Comparison of ENCODE assay signal across 8 cellular contexts in genomic region chr16:69565611-69566436, GRCh38. TPM values are rescaled to one million over a fixed set of nuclear protein-coding genes. Genes with fewer than 3 reads are reported as not detected.
DNase-seq lines count a peak whose midpoint lies in the region; ATAC-seq and TF ChIP-seq lines count a peak whose summit lies in the region.

NFAT5 (plus strand) TSS chr16:69565966; CDS start chr16:69566302, 336 bp downstream.

- peaks cover 51% of the 10 kb centered on the region for H3K79me2 ChIP-seq in fibroblast of lung (ENCODE audit: control insufficient read depth, insufficient read depth, low read length)

- peaks cover 15% of the 10 kb centered on the region for H3K4me1 Mint-ChIP-seq in Calu3 (ENCODE audit: low read depth, unreplicated experiment)
- H3K4me1 Mint-ChIP-seq in activated T-helper 17 cell treated with anti-CD3 and anti-CD28 coated beads, Interleukin-2, amount 50 U/mL, for 72 hours: peaks cover 20% of the 10 kb centered on the region
- H3K4me1 Mint-ChIP-seq in naive thymus-derived CD8-positive, alpha-beta T cell: peaks cover 14 to 52% (median 43%) of the 10 kb centered on the region in 4 donors
- peaks cover 9 to 36% of the 10 kb centered on the region in 2 donors for H3K4me1 Mint-ChIP-seq in stimulated activated naive B cell treated with anti-CD40 and anti-IgM and Interleukin-4, amounts not matched to agents 10 μg/mL and 1 μg/mL and 100 μg/mL, for 72 hours

- H3K36me3 Mint-ChIP-seq in Calu3 (ENCODE audit: insufficient read depth, unreplicated experiment): peaks cover 42% of the 10 kb centered on the region
- peaks cover 56% of the 10 kb centered on the region for H3K36me3 Mint-ChIP-seq in activated T-helper 17 cell treated with anti-CD3 and anti-CD28 coated beads, Interleukin-2, amount 50 U/mL, for 72 hours (ENCODE audit: low read depth)
- H3K36me3 Mint-ChIP-seq in naive thymus-derived CD8-positive, alpha-beta T cell: no peaks in the 10 kb centered on the region
- H3K36me3 Mint-ChIP-seq in stimulated activated naive B cell treated with anti-CD40 and anti-IgM and Interleukin-4, amounts not matched to agents 10 μg/mL and 1 μg/mL and 100 μg/mL, for 72 hours: peaks cover 9 to 10% of the 10 kb centered on the region in 2 donors

- no peaks in the 10 kb centered on the region for H3K9me3 Mint-ChIP-seq in Calu3 (ENCODE audit: low read depth, unreplicated experiment)
- no peaks in the 10 kb centered on the region for H3K9me3 Mint-ChIP-seq in activated T-helper 17 cell treated with anti-CD3 and anti-CD28 coated beads, Interleukin-2, amount 50 U/mL, for 72 hours
- H3K9me3 Mint-ChIP-seq in naive thymus-derived CD8-positive, alpha-beta T cell: peaks cover 0 to 2% (median 0%) of the 10 kb centered on the region in 9 donors
- H3K9me3 Mint-ChIP-seq in stimulated activated naive B cell treated with anti-CD40 and anti-IgM and Interleukin-4, amounts not matched to agents 10 μg/mL and 1 μg/mL and 100 μg/mL, for 72 hours: no peaks in the 10 kb centered on the region

- ATAC-seq in GM21723 (IDR thresholded peaks at IDR 0.05; ENCODE audit: unreplicated experiment): peak; percentile 44
- ATAC-seq in activated T-helper 17 cell treated with anti-CD3 and anti-CD28 coated beads, Interleukin-2, amount 50 U/mL, for 72 hours (replicated peaks): peak; percentile 49
- peak; percentile 63 to 66 for ATAC-seq in naive thymus-derived CD8-positive, alpha-beta T cell
- ATAC-seq in stimulated activated naive B cell treated with anti-CD40 and anti-IgM and Interleukin-4, amounts not matched to agents 10 μg/mL and 1 μg/mL and 100 μg/mL, for 72 hours (replicated peaks): peak; percentile 22 to 38

- TF ChIP-seq CTCF in Calu3 (IDR thresholded peaks at IDR 0.05; ENCODE audit: unreplicated experiment) (no peak), fibroblast of lung (conservative IDR thresholded peaks at IDR 0.05 in 1 of 2, IDR thresholded peaks at IDR 0.05 in 1 of 2; ENCODE audit: low read depth in 1 of 2, low read length in 2 of 2) (no peak)

- peak within 1 kb of the TSS; percentile 84 for H3K4me2 ChIP-seq in fibroblast of lung (ENCODE audit: extremely low read depth, insufficient read depth, low read length)

- intact Hi-C loops in Calu3 (cut with micrococcal nuclease; ENCODE audit: unreplicated experiment): loop anchor here (1.0 to 5.0 kb wide), 3 partner anchors 36 to 169 kb away; no protein-coding TSS in a partner anchor

- no peaks in the 10 kb centered on the region for H3K36me3 ChIP-seq in fibroblast of lung (ENCODE audit: control insufficient read depth, insufficient read depth, low read length)

- peak within 1 kb of the TSS; percentile 72 to 98 (median 86) for H3K4me3 ChIP-seq in fibroblast of lung (replicated peaks in 1 of 4; ENCODE audit: control extremely low read depth in 1 of 4, insufficient read depth in 1 of 4, low read depth in 3 of 4, low read length in 4 of 4)

- H4K20me1 ChIP-seq in fibroblast of lung (ENCODE audit: control insufficient read depth, extremely low read depth, insufficient read depth, low read length): no peaks in the 10 kb centered on the region

- peak within 1 kb of the TSS; percentile 92 for H3K27ac ChIP-seq in fibroblast of lung (ENCODE audit: insufficient read depth, low read length)

- peak within 1 kb of the TSS; percentile 92 for H3K9ac ChIP-seq in fibroblast of lung (ENCODE audit: insufficient read depth, low read length)

- DNase-seq in Calu3: peak; percentile 96
- peak; percentile 79 for DNase-seq in LHCN-M2 (ENCODE audit: low read depth)
- peak; percentile 92 for DNase-seq in RPMI8226
- DNase-seq in fibroblast of lung (ENCODE audit: low read depth in 2 of 2): peak; percentile 80 to 81
- peak; percentile 77 to 100 (median 90) for DNase-seq in naive thymus-derived CD8-positive, alpha-beta T cell
- peak; percentile 88 for DNase-seq in stimulated activated naive B cell treated with anti-CD40 and anti-IgM and Interleukin-4, amounts not matched to agents 10 μg/mL and 1 μg/mL and 100 μg/mL, for 72 hours

- no peaks in the 10 kb centered on the region for H3K27me3 Mint-ChIP-seq in Calu3 (ENCODE audit: unreplicated experiment)
- H3K27me3 Mint-ChIP-seq in activated T-helper 17 cell treated with anti-CD3 and anti-CD28 coated beads, Interleukin-2, amount 50 U/mL, for 72 hours: no peaks in the 10 kb centered on the region
- H3K27me3 Mint-ChIP-seq in naive thymus-derived CD8-positive, alpha-beta T cell: no peaks in the 10 kb centered on the region
- no peaks in the 10 kb centered on the region for H3K27me3 Mint-ChIP-seq in stimulated activated naive B cell treated with anti-CD40 and anti-IgM and Interleukin-4, amounts not matched to agents 10 μg/mL and 1 μg/mL and 100 μg/mL, for 72 hours

- no TSS peak for BruUV-seq in Calu3 (replicated peaks; lab: Mats Ljungman, UMichigan)

- H3K4me3 Mint-ChIP-seq in Calu3 (ENCODE audit: low read depth, unreplicated experiment): peak within 1 kb of the TSS; percentile 82
- H3K4me3 Mint-ChIP-seq in activated T-helper 17 cell treated with anti-CD3 and anti-CD28 coated beads, Interleukin-2, amount 50 U/mL, for 72 hours: peak within 1 kb of the TSS; percentile 100
- H3K4me3 Mint-ChIP-seq in naive thymus-derived CD8-positive, alpha-beta T cell: peak within 1 kb of the TSS; percentile 94 to 99 (median 96)
- peak within 1 kb of the TSS; percentile 99 to 100 for H3K4me3 Mint-ChIP-seq in stimulated activated naive B cell treated with anti-CD40 and anti-IgM and Interleukin-4, amounts not matched to agents 10 μg/mL and 1 μg/mL and 100 μg/mL, for 72 hours

- H2AFZ ChIP-seq in fibroblast of lung (ENCODE audit: low read length): peak within 1 kb of the TSS; percentile 65

- no peaks in the 10 kb centered on the region for H3K9me3 ChIP-seq in fibroblast of lung (ENCODE audit: control insufficient read depth, insufficient read depth, low read depth, low read length)

- POLR2A ChIA-PET in naive thymus-derived CD8-positive, alpha-beta T cell (lab: Charles Lee): interaction anchor here (0.6 to 1.5 kb wide), 4 partner anchors 90 to 991 kb away, joined by 3 to 6 read pairs (median 4); partner anchors contain the start of gene TERF2

- H3K4me1 ChIP-seq in fibroblast of lung (ENCODE audit: control insufficient read depth, extremely low read depth, insufficient read depth, low read length): peaks cover 3% of the 10 kb centered on the region

- CTCF ChIA-PET in Calu3 (lab: Charles Lee): interaction anchor here (1.7 kb wide), 1 partner anchor 168 kb away, joined by 4 read pairs; no protein-coding TSS in a partner anchor

- H3K27ac Mint-ChIP-seq in Calu3 (ENCODE audit: unreplicated experiment): peak within 1 kb of the TSS; percentile 90
- peak within 1 kb of the TSS; percentile 100 for H3K27ac Mint-ChIP-seq in activated T-helper 17 cell treated with anti-CD3 and anti-CD28 coated beads, Interleukin-2, amount 50 U/mL, for 72 hours
- peak within 1 kb of the TSS; percentile 95 to 99 (median 97) for H3K27ac Mint-ChIP-seq in naive thymus-derived CD8-positive, alpha-beta T cell
- peak within 1 kb of the TSS; percentile 100 for H3K27ac Mint-ChIP-seq in stimulated activated naive B cell treated with anti-CD40 and anti-IgM and Interleukin-4, amounts not matched to agents 10 μg/mL and 1 μg/mL and 100 μg/mL, for 72 hours

- no peaks in the 10 kb centered on the region for H3K27me3 ChIP-seq in fibroblast of lung (ENCODE audit: control insufficient read depth, insufficient read depth, low read length)

RNA-seq across cellular contexts. Expression of gene NFAT5, which starts in this region (rescaled TPM):
- total RNA-seq in Calu3 (2022) (57.9 and 64.3 TPM in 2 replicates), LHCN-M2 (2014; rRNA removed) (8.3 and 12.6 TPM in 2 replicates), fibroblast of lung (15.7 and 33.4 TPM in 2 replicates)
- polyA plus RNA-seq in LHCN-M2 (2012): 6.4 TPM
- total RNA-seq in activated T-helper 17 cell treated with anti-CD3 and anti-CD28 coated beads, Interleukin-2, amount 50 U/mL, for 72 hours: 10 to 100 TPM; 33.0 to 76.0 TPM
- polyA plus RNA-seq in fibroblast of lung: 24.7 and 39.4 TPM in 2 replicates
- 7.3 and 10.6 TPM in 2 replicates for polyA plus RNA-seq in fibroblast of lung (2012)
- 30.0 and 32.5 TPM in 2 replicates for polyA minus RNA-seq in fibroblast of lung (ENCODE audit: low replicate concordance)
- total RNA-seq in naive thymus-derived CD8-positive, alpha-beta T cell: 10 to 100 TPM; 29.8 to 32.2 TPM
- polyA plus RNA-seq in naive thymus-derived CD8-positive, alpha-beta T cell: 1 to 10 TPM; 3.8 to 6.7 (median 6.0) TPM

Comparison
In these comparisons a context has a peak if more than half of its experiments do, and no peak if none do; other contexts are left out.
1. Peak in every context shown above with its lines: DNase-seq, ATAC-seq, H3K4me3 ChIP-seq and H3K27ac ChIP-seq.